In the genomic region with DNA sequence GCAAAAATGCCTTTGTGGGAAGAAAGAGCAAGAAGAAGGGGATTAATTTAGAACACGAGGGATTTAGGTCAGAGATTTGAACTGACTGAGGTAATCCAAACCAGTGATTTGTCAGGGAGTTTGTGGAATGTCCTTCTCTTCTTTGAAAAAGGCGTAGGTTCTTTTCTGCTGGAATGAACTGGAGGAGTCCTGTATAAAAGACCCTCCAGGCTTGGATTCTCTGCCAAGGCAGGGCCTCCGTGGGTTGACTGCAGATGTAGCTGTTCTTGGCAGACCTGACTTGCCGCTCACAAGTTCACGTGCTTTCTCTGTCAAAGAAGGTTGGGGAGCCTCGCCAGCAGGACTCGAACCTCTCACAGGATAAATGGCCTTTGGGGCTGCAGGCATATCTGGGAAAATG, we compare ENCODE assay signal across 27 cellular contexts.
"Had no signal": no experiment of that assay in that cellular context is flagged by ENCODE, and none has a peak within 500 bp of the region (broad histone marks: within the 10 kb centered on the region; RNA-seq: fewer than 3 reads in every experiment).

No MANE protein-coding gene starts in this region.

- H3K36me3 Mint-ChIP-seq: activated naive CD4-positive, alpha-beta T cell treated with anti-CD3 and anti-CD28 coated beads, Interleukin-2, amount 50 U/mL, for 24 hours; naive B cell had no signal

- H3K4me3 ChIP-seq: adrenal gland, body of pancreas, esophagus muscularis mucosa, hepatocyte, left ventricle myocardium inferior, ovary, tibial nerve, vagina had no signal

- H3K27ac ChIP-seq: adrenal gland, body of pancreas, esophagus muscularis mucosa, hepatocyte, left ventricle myocardium inferior, ovary, tibial nerve, vagina, VCaP had no signal

- DNase-seq: activated CD4-positive, alpha-beta T cell treated with anti-CD3 and anti-CD28 coated beads, Interleukin-2, amount 50 U/mL, for 1 hour; activated CD4-positive, CD25-positive, alpha-beta regulatory T cell treated with anti-CD3 and anti-CD28 coated beads, Interleukin-2, amount 50 U/mL, for 72 hours; activated CD8-positive, alpha-beta memory T cell treated with anti-CD3 and anti-CD28 coated beads, Interleukin-2, amount 50 U/mL, for 4 hours; activated gamma-delta T cell; activated T-cell treated with anti-CD3 and anti-CD28 coated beads, Interleukin-2, amount 50 U/mL, for 72 hours; adrenal gland; body of pancreas; cerebellar nuclear complex; effector CD8-positive, alpha-beta T cell; left ventricle myocardium inferior; mammary epithelial cell; naive B cell; ovary; stimulated activated CD4-positive, alpha-beta T cell treated with anti-CD3 and anti-CD28 coated beads, Interleukin-12 subunit alpha, Interleukin-12 subunit beta, amount 100 ng/mL, for 4 hours; stimulated activated CD4-positive, alpha-beta T cell treated with anti-CD3 and anti-CD28 coated beads, Interleukin-1b, Interleukin-23, amount 100 ng/mL, for 48 hours; stimulated activated CD8-positive, alpha-beta memory T cell treated with anti-CD3 and anti-CD28 coated beads, Interleukin-4, amount 100 ng/mL, for 48 hours; stimulated activated naive CD4-positive, alpha-beta T cell; SW 1271; T-helper 2 cell had no signal

- H3K4me1 Mint-ChIP-seq: activated naive CD4-positive, alpha-beta T cell treated with anti-CD3 and anti-CD28 coated beads, Interleukin-2, amount 50 U/mL, for 24 hours; naive B cell; neural crest cell had no signal

- H3K4me3 Mint-ChIP-seq: activated naive CD4-positive, alpha-beta T cell treated with anti-CD3 and anti-CD28 coated beads, Interleukin-2, amount 50 U/mL, for 24 hours; activated T-cell treated with anti-CD3 and anti-CD28 coated beads, Interleukin-2, amount 50 U/mL, for 72 hours; dendritic cell treated with granulocyte-macrophage colony-stimulating factor and Interleukin-4, amounts not matched to agents 40 ng/mL and 50 ng/mL, for 4 days; naive B cell; neural crest cell had no signal

- ATAC-seq: activated T-cell treated with anti-CD3 and anti-CD28 coated beads, Interleukin-2, amount 50 U/mL, for 72 hours; body of pancreas had no signal

- H3K27me3 ChIP-seq: adrenal gland, body of pancreas, esophagus muscularis mucosa, hepatocyte, ovary, tibial nerve, vagina had no signal

- H3K36me3 ChIP-seq: adrenal gland, esophagus muscularis mucosa, left ventricle myocardium inferior, ovary, tibial nerve, vagina had no signal
